22 cellular contexts compared by ENCODE assay signal in the genomic region with DNA sequence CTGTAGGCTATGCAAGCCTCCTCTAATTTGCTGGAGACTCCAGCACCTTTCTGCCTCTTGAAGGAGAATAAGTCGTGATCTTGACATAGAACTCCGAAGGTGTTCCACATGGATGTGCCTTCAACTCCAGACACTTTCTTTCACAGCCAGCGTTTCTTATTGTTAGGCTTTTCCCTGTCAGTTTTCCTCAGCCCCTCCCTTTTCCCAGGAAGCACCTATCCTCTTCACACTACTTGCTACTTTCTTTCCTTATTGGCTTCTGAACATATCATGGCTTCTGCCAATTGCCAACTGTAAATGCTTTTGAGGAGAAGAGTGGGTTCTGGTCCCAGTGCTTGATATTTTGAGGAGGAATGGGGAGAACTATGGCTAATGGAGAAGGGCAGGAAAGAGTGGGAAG.
"Had no signal": no experiment of that assay in that cellular context is flagged by ENCODE, and none has a peak within 500 bp of the region (broad histone marks: within the 10 kb centered on the region; RNA-seq: fewer than 3 reads in every experiment).

No MANE protein-coding gene starts in this region.

- DNase-seq: colonic mucosa; cortex of kidney; dermis blood vessel endothelial cell; dorsolateral prefrontal cortex; effector CD4-positive, alpha-beta T cell; effector CD8-positive, alpha-beta T cell; effector memory CD4-positive, alpha-beta T cell; effector memory CD8-positive, alpha-beta T cell; endodermal cell; erythroblast; esophagus squamous epithelium; gastrocnemius medialis; glutamatergic neuron; head of caudate nucleus; heart left ventricle; heart right ventricle had no signal

- ATAC-seq: effector memory CD8-positive, alpha-beta T cell; esophagus mucosa; foreskin keratinocyte; gastrocnemius medialis; gastroesophageal sphincter; heart left ventricle; heart right ventricle had no signal

- H3K27ac ChIP-seq: colonic mucosa, coronary artery, dorsolateral prefrontal cortex, epithelial cell of prostate, esophagus muscularis mucosa, esophagus squamous epithelium, foreskin keratinocyte, gastrocnemius medialis, gastroesophageal sphincter, heart left ventricle, heart right ventricle had no signal

- H3K27me3 ChIP-seq: colonic mucosa, esophagus muscularis mucosa, esophagus squamous epithelium, foreskin keratinocyte, gastrocnemius medialis, gastroesophageal sphincter, heart left ventricle, heart right ventricle had no signal

- H3K4me3 ChIP-seq: colonic mucosa, coronary artery, dorsolateral prefrontal cortex, esophagus muscularis mucosa, esophagus squamous epithelium, gastrocnemius medialis, gastroesophageal sphincter, heart left ventricle, heart right ventricle had no signal

- H3K36me3 ChIP-seq: colonic mucosa, esophagus muscularis mucosa, esophagus squamous epithelium, gastrocnemius medialis, gastroesophageal sphincter, heart left ventricle, heart right ventricle had no signal

- H3K9me3 ChIP-seq: colonic mucosa, esophagus muscularis mucosa, esophagus squamous epithelium, gastrocnemius medialis, gastroesophageal sphincter, heart left ventricle had no signal

- H3K4me1 ChIP-seq: colonic mucosa, esophagus muscularis mucosa, esophagus squamous epithelium, foreskin keratinocyte, gastrocnemius medialis, gastroesophageal sphincter, heart left ventricle, heart right ventricle had no signal
